Comparison of ENCODE assay signal across 15 cellular contexts in genomic region chr19:46378268-46378667, GRCh38. TPM values are rescaled to one million over a fixed set of nuclear protein-coding genes. Genes with fewer than 3 reads are reported as not detected.
DNase-seq lines count a peak whose midpoint lies in the region; ATAC-seq, FAIRE-seq and TF ChIP-seq lines count a peak whose summit lies in the region.
"Had no signal": no experiment of that assay in that cellular context is flagged by ENCODE, and none has a peak within 500 bp of the region (broad histone marks: within the 10 kb centered on the region; RNA-seq: fewer than 3 reads in every experiment).

No MANE protein-coding gene starts in this region.

- H3K36me3 ChIP-seq in astrocyte (ENCODE audit: insufficient read depth, low read length) (peaks cover 39% of the 10 kb centered on the region), heart left ventricle (peaks cover 0 to 77% (median 65%) of the 10 kb centered on the region in 9 donors), PC-9 (ENCODE audit: low read depth) (peaks cover 40% of the 10 kb centered on the region; the same call in 1 of the 2 replicates)

- no peaks in the 10 kb centered on the region for H3K9me2 ChIP-seq in PC-9 (ENCODE audit: insufficient read depth)

- H4K20me1 ChIP-seq in astrocyte (ENCODE audit: insufficient read depth, low read length) (peaks cover 18% of the 10 kb centered on the region), PC-9 (ENCODE audit: insufficient read depth) (peaks cover 22% of the 10 kb centered on the region; the same call in 1 of the 2 replicates)

- TF ChIP-seq CTCF in astrocyte (IDR thresholded peaks at IDR 0.05; ENCODE audit: insufficient read depth, low read depth, low read length) = no peak
- no peak for TF ChIP-seq CTCF in heart left ventricle (IDR thresholded peaks at IDR 0.05)
- TF ChIP-seq CTCF in PC-9 (conservative IDR thresholded peaks at IDR 0.05) = no peak

- H3K4me1 Mint-ChIP-seq in astrocyte (ENCODE audit: low read depth, unreplicated experiment) = peaks cover 13% of the 10 kb centered on the region

- no peaks in the 10 kb centered on the region for H3K9me3 Mint-ChIP-seq in astrocyte (ENCODE audit: unreplicated experiment)

- in situ Hi-C loops in G401 (cut with HindIII; ENCODE audit: low sequenced_read_pairs) = no loop called here

- H3K27me3 ChIP-seq in astrocyte (ENCODE audit: insufficient read depth, low read length) (no peaks in the 10 kb centered on the region), heart left ventricle (no peaks in the 10 kb centered on the region), PC-9 (ENCODE audit: insufficient read depth, low read depth) (no peaks in the 10 kb centered on the region)
- H3K27me3 ChIP-seq: colonic mucosa had no signal

- no peaks in the 10 kb centered on the region for H3K27me3 Mint-ChIP-seq in astrocyte (ENCODE audit: low read depth, unreplicated experiment)

- H3F3A ChIP-seq in PC-9 (ENCODE audit: insufficient read depth, low read depth) = peaks cover 15% of the 10 kb centered on the region

- no peak overlapping the region for H3K4me3 Mint-ChIP-seq in astrocyte (ENCODE audit: unreplicated experiment)

- no peak overlapping the region for H3K9ac ChIP-seq in astrocyte (ENCODE audit: low read length)

- peaks cover 45% of the 10 kb centered on the region for H3K79me2 ChIP-seq in astrocyte (ENCODE audit: insufficient read depth, low read length)
- H3K79me2 ChIP-seq in PC-9 (ENCODE audit: low read depth) = peaks cover 17% of the 10 kb centered on the region

- H3K4me1 ChIP-seq in astrocyte (ENCODE audit: insufficient read depth, low read length) (peaks cover 20% of the 10 kb centered on the region), heart left ventricle (peaks cover 3 to 48% (median 27%) of the 10 kb centered on the region in 12 donors), PC-9 (replicated peaks; ENCODE audit: insufficient read depth) (peaks cover 12% of the 10 kb centered on the region)

- H3K36me3 Mint-ChIP-seq in astrocyte (ENCODE audit: low read depth, unreplicated experiment) = peaks cover 32% of the 10 kb centered on the region

- no peaks in the 10 kb centered on the region for H3K9me3 ChIP-seq in astrocyte (ENCODE audit: insufficient read depth, low read depth, low read length)
- H3K9me3 ChIP-seq in heart left ventricle = no peaks in the 10 kb centered on the region
- no peaks in the 10 kb centered on the region for H3K9me3 ChIP-seq in PC-9 (ENCODE audit: insufficient read depth, low read depth)
- H3K9me3 ChIP-seq: colonic mucosa had no signal

- peak; percentile 51 for DNase-seq in G401 (ENCODE audit: low spot score)
- peak; percentile 71 for DNase-seq in astrocyte (ENCODE audit: low read depth)
- DNase-seq in heart left ventricle = no peak
- DNase-seq in skeletal muscle cell (ENCODE audit: low read depth) = peak; percentile 52
- no peak for DNase-seq in HTR-8/SVneo (ENCODE audit: insufficient read length, low spot score)
- no peak for DNase-seq in MV-4-11 (lab: John Stamatoyannopoulos, UW)
- DNase-seq in PC-9 = no peak
- DNase-seq: activated CD8-positive, alpha-beta memory T cell treated with anti-CD3 and anti-CD28 coated beads, Interleukin-2, amount 50 U/mL, for 4 hours; colonic mucosa; NK-92 treated with Interleukin-12 subunit alpha and Interleukin-12 subunit beta, amount 100 ng/mL, for 24 hours; retina; T1000 had no signal

- TF ChIP-seq POLR2A in heart left ventricle (IDR thresholded peaks at IDR 0.05) = no peak

- ATAC-seq in heart left ventricle = peak; percentile 39 to 67 (median 60)
- ATAC-seq in activated CD4-positive, CD25-positive, alpha-beta regulatory T cell treated with anti-CD3 and anti-CD28 coated beads, Interleukin-2, amount 50 U/mL, for 24 hours = no peak

- no peak overlapping the region for H3K4me3 ChIP-seq in astrocyte (ENCODE audit: insufficient read depth, low read depth, low read length)
- no peak overlapping the region for H3K4me3 ChIP-seq in heart left ventricle
- H3K4me3 ChIP-seq in skeletal muscle cell (ENCODE audit: low read depth, low read length) = no peak overlapping the region
- H3K4me3 ChIP-seq in PC-9 = no peak overlapping the region
- H3K4me3 ChIP-seq: colonic mucosa had no signal

- FAIRE-seq in astrocyte (lab: Jason Lieb, UNC) (no peak), HTR-8/SVneo (lab: Jason Lieb, UNC) (no peak)
- FAIRE-seq: H1, keratinocyte had no signal

- CTCF ChIA-PET in PC-9 (lab: Charles Lee) = no interaction called here

- no peak overlapping the region for H3K27ac Mint-ChIP-seq in astrocyte (ENCODE audit: unreplicated experiment)

- peak overlapping the region; percentile 28 for H3K4me2 ChIP-seq in astrocyte (ENCODE audit: low read length)
- H3K4me2 ChIP-seq in PC-9 = no peak overlapping the region

- no TSS peak for BruUV-seq in PC-9 (replicated peaks; lab: Mats Ljungman, UMichigan)

- no peak overlapping the region for H2AFZ ChIP-seq in astrocyte (ENCODE audit: low read depth, low read length)
- H2AFZ ChIP-seq in PC-9 = no peak overlapping the region

- H3K27ac ChIP-seq in astrocyte (ENCODE audit: low read depth, low read length) (peak overlapping the region; percentile 33), heart left ventricle (peak overlapping the region; percentile 7 to 82 (median 66)), PC-9 (no peak overlapping the region)
- H3K27ac ChIP-seq: colonic mucosa had no signal

- 13 to 30% (median 23%) methylated on average over 2 of the region's 2 CpGs for WGBS in heart left ventricle, 4 donors

- POLR2A ChIA-PET in PC-9 (lab: Charles Lee; ENCODE audit: unreplicated experiment) = no interaction called here

- intact Hi-C loops in heart left ventricle (cut with DNase I) = loop anchor here in 2 of 10 donors (10.0 kb wide), 2 partner anchors 83 to 93 kb away; partner anchors contain the start of gene HIF3A (in 1 of the 2)
- intact Hi-C loops in PC-9 (cut with micrococcal nuclease; ENCODE audit: unreplicated experiment) = loop anchor here (10.0 kb wide), 2 partner anchors 183 to 303 kb away; no protein-coding TSS in a partner anchor

RNA-seq across cellular contexts. Expression of gene PPP5C, which starts 31.4 kb away (rescaled TPM):
- 125 and 155 TPM in 2 replicates for total RNA-seq in G401 (2014; rRNA removed; shearing (Covaris generic))
- total RNA-seq in astrocyte (68.8 and 70.9 TPM in 2 replicates), heart left ventricle (100 to 1,000 TPM in 1 of 9 donors, 10 to 100 TPM in 8; 69.9 to 115 (median 77.1) TPM), PC-9 (2021) (74.7 and 85.4 TPM in 2 replicates)
- polyA plus RNA-seq in heart left ventricle = 100 to 1,000 TPM in 1 of 2 donors, 10 to 100 TPM in 1; 64.9 to 107 TPM

RNA-seq across cellular contexts. Expression of gene CCDC8, which starts 35.1 kb away (rescaled TPM):
- total RNA-seq in G401 (2014; rRNA removed; shearing (Covaris generic)) = 74.2 and 93.6 TPM in 2 replicates
- total RNA-seq in astrocyte = 35.5 and 45.5 TPM in 2 replicates
- 10 to 100 TPM; 13.6 to 30.6 (median 24.7) TPM for total RNA-seq in heart left ventricle
- polyA plus RNA-seq in heart left ventricle = 10 to 100 TPM; 17.8 to 19.0 TPM
- total RNA-seq in PC-9 (2021) = 3.9 and 4.2 TPM in 2 replicates

RNA-seq across cellular contexts. Expression of gene PNMA8C, which starts 50.5 kb away (rescaled TPM):
- total RNA-seq in G401 (2014; rRNA removed; shearing (Covaris generic)) = not detected in 2 replicates
- total RNA-seq in astrocyte = 0.55 and 0.98 TPM in 2 replicates
- total RNA-seq in heart left ventricle = under 1 TPM in 7 of 9 donors, not detected in 2; 0.07 to 0.19 (median 0.12) TPM
- under 1 TPM in 1 of 2 donors, not detected in 1; 0.08 TPM for polyA plus RNA-seq in heart left ventricle
- not detected in 2 replicates for total RNA-seq in PC-9 (2021)
- polyA plus RNA-seq: keratinocyte had no signal

Comparison
In these comparisons a context has a peak if more than half of its experiments do, and no peak if none do; other contexts are left out.
1. DNase-seq: peak in G401 (single experiment), astrocyte (single experiment) and skeletal muscle cell (single experiment); none in heart left ventricle (0 of 5), HTR-8/SVneo (single experiment), MV-4-11 (single experiment) and PC-9 (0 of 2).
2. ATAC-seq: peak in heart left ventricle (4 of 4); none in activated CD4-positive, CD25-positive, alpha-beta regulatory T cell treated with anti-CD3 and anti-CD28 coated beads, Interleukin-2, amount 50 U/mL, for 24 hours (0 of 2).